ENCODE assay signal across 1 cellular context in the genomic region with DNA sequence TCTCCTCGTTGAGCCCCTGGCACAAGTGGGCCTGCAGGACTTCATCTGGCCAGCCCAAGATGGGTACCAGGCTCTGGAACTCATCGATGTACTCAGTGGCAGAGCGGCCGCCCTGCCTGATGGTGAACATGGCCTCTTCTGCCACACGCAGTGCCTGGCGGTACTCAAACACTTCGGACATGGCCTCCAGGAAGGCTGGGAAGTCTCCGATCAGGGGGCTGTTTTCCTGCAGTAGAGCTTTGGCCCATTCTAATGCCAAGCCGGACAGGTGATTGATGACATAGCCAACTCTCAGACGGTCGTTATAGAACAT.
TF ChIP-seq lines count a peak whose summit lies in the region.

No MANE protein-coding gene starts in this region.

TF ChIP-seq in HepG2, 621 proteins besides CTCF, POLR2A, EP300 and RAD21:
- no peak for TF ChIP-seq POLR2AphosphoS5 (IDR thresholded peaks at IDR 0.05; ENCODE audit: low read depth, low read length)
- TF ChIP-seq CC2D1A (CRISPR knock-in tag; IDR thresholded peaks at IDR 0.05), result no peak
- TF ChIP-seq SRF (IDR thresholded peaks at IDR 0.05; ENCODE audit: low read depth, low read length), result no peak
- TF ChIP-seq ZNF768 (CRISPR knock-in tag; IDR thresholded peaks at IDR 0.05), result no peak
- TF ChIP-seq REXO4 (CRISPR knock-in tag; IDR thresholded peaks at IDR 0.05; ENCODE audit: borderline replicate concordance), result no peak
- no peak for TF ChIP-seq ZNF383 (CRISPR knock-in tag; IDR thresholded peaks at IDR 0.05; ENCODE audit: borderline replicate concordance)
- no peak for TF ChIP-seq JDP2 (CRISPR knock-in tag; IDR thresholded peaks at IDR 0.05; ENCODE audit: borderline replicate concordance)
- TF ChIP-seq, protein P1, sequence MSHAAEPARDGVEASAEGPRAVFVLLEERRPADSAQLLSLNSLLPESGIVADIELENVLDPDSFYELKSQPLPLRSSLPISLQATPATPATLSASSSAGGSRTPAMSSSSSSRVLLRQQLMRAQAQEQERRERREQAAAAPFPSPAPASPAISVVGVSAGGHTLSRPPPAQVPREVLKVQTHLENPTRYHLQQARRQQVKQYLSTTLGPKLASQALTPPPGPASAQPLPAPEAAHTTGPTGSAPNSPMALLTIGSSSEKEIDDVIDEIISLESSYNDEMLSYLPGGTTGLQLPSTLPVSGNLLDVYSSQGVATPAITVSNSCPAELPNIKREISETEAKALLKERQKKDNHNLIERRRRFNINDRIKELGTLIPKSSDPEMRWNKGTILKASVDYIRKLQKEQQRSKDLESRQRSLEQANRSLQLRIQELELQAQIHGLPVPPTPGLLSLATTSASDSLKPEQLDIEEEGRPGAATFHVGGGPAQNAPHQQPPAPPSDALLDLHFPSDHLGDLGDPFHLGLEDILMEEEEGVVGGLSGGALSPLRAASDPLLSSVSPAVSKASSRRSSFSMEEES (CRISPR knock-in tag; IDR thresholded peaks at IDR 0.05), result no peak
- no peak for TF ChIP-seq TARDBP (CRISPR knock-in tag; IDR thresholded peaks at IDR 0.05)
- TF ChIP-seq ZNF772 (CRISPR knock-in tag; IDR thresholded peaks at IDR 0.05), result no peak
- no peak for TF ChIP-seq ZFP36L1 (CRISPR knock-in tag; IDR thresholded peaks at IDR 0.05)
- TF ChIP-seq ZNF234 (CRISPR knock-in tag; conservative IDR thresholded peaks at IDR 0.05), result no peak
- TF ChIP-seq, protein P2, sequence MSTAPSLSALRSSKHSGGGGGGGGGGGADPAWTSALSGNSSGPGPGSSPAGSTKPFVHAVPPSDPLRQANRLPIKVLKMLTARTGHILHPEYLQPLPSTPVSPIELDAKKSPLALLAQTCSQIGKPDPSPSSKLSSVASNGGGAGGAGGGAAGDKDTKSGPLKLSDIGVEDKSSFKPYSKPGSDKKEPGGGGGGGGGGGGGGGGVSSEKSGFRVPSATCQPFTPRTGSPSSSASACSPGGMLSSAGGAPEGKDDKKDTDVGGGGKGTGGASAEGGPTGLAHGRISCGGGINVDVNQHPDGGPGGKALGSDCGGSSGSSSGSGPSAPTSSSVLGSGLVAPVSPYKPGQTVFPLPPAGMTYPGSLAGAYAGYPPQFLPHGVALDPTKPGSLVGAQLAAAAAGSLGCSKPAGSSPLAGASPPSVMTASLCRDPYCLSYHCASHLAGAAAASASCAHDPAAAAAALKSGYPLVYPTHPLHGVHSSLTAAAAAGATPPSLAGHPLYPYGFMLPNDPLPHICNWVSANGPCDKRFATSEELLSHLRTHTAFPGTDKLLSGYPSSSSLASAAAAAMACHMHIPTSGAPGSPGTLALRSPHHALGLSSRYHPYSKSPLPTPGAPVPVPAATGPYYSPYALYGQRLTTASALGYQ (CRISPR knock-in tag; IDR thresholded peaks at IDR 0.05), result no peak
- TF ChIP-seq, protein P3, sequence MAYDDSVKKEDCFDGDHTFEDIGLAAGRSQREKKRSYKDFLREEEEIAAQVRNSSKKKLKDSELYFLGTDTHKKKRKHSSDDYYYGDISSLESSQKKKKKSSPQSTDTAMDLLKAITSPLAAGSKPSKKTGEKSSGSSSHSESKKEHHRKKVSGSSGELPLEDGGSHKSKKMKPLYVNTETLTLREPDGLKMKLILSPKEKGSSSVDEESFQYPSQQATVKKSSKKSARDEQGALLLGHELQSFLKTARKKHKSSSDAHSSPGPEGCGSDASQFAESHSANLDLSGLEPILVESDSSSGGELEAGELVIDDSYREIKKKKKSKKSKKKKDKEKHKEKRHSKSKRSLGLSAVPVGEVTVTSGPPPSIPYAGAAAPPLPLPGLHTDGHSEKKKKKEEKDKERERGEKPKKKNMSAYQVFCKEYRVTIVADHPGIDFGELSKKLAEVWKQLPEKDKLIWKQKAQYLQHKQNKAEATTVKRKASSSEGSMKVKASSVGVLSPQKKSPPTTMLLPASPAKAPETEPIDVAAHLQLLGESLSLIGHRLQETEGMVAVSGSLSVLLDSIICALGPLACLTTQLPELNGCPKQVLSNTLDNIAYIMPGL (CRISPR knock-in tag; IDR thresholded peaks at IDR 0.05; ENCODE audit: borderline replicate concordance in 1 of 2, low read depth in 1 of 2), result no peak
- TF ChIP-seq CENPX (CRISPR knock-in tag; IDR thresholded peaks at IDR 0.05), result no peak
- TF ChIP-seq CAMTA2 (CRISPR knock-in tag; IDR thresholded peaks at IDR 0.05; ENCODE audit: borderline replicate concordance), result no peak
